In genomic region chr17:6843241-6843890, GRCh38 we compare ENCODE assay signal across 8 cellular contexts. TPM values are rescaled to one million over a fixed set of nuclear protein-coding genes. Genes with fewer than 3 reads are reported as not detected.
DNase-seq lines count a peak whose midpoint lies in the region; ATAC-seq and TF ChIP-seq lines count a peak whose summit lies in the region.

No MANE protein-coding gene starts in this region.

- no peaks in the 10 kb centered on the region for H3K9me3 Mint-ChIP-seq in brain

- intact Hi-C loops in head of caudate nucleus (cut with DNase I), result loop anchor here (10.0 kb wide), 1 partner anchor 161 kb away; no protein-coding TSS in a partner anchor

- DNase-seq in NCI-H510A treated with DMSO at 0.1 percent for 48 hours (lab: John Stamatoyannopoulos, UW) (peak; percentile 40), NCI-H510A (lab: John Stamatoyannopoulos, UW) (no peak), NCI-H2029 treated with DMSO at 0.1 percent for 48 hours (lab: John Stamatoyannopoulos, UW) (peak; percentile 33), left kidney (ENCODE audit: low read depth, low spot score) (peak; percentile 66), head of caudate nucleus (no peak)

- peak; percentile 66 to 72 for TF ChIP-seq CTCF in brain (conservative IDR thresholded peaks at IDR 0.05)

- H3K27me3 Mint-ChIP-seq in brain, result peaks cover 55% of the 10 kb centered on the region

- H3K4me1 Mint-ChIP-seq in brain, result no peaks in the 10 kb centered on the region

- no peak overlapping the region for H3K4me3 Mint-ChIP-seq in brain

- H3K27ac Mint-ChIP-seq in brain, result no peak overlapping the region

- H3K36me3 Mint-ChIP-seq in brain, result no peaks in the 10 kb centered on the region

- ATAC-seq in HG02981 (IDR thresholded peaks at IDR 0.05; ENCODE audit: unreplicated experiment) (no peak), GM21381 (IDR thresholded peaks at IDR 0.05; ENCODE audit: unreplicated experiment) (no peak)

RNA-seq across cellular contexts. Expression of gene TEKT1, which starts 11.8 kb away (rescaled TPM):
- polyA plus RNA-seq in brain (ENCODE audit: insufficient read depth, low read depth, low replicate concordance), result 0.29 TPM

Comparison
In these comparisons a context has a peak if more than half of its experiments do, and no peak if none do; other contexts are left out.
1. DNase-seq: peak in NCI-H510A treated with DMSO at 0.1 percent for 48 hours (single experiment), NCI-H2029 treated with DMSO at 0.1 percent for 48 hours (single experiment) and left kidney (single experiment); none in NCI-H510A (single experiment) and head of caudate nucleus (0 of 42).